36 cellular contexts compared by ENCODE assay signal in genomic region chr15:35686347-35686746, GRCh38.
"Had no signal": no experiment of that assay in that cellular context is flagged by ENCODE, and none has a peak within 500 bp of the region (broad histone marks: within the 10 kb centered on the region; RNA-seq: fewer than 3 reads in every experiment).

No MANE protein-coding gene starts in this region.

- DNase-seq: activated B cell treated with CpG ODN at 0.5 μM for 24 hours; activated CD4-positive, alpha-beta memory T cell treated with anti-CD3 and anti-CD28 coated beads for 36 hours; activated CD4-positive, alpha-beta T cell treated with anti-CD3 and anti-CD28 coated beads for 4 hours; activated CD4-positive, alpha-beta T cell treated with anti-CD3 and anti-CD28 coated beads, Interleukin-2, amount 10 ng/mL, durations not matched to agents 24 days and 14 days; activated CD4-positive, alpha-beta T cell treated with anti-CD3 and anti-CD28 coated beads, Interleukin-2, amount 50 U/mL, for 1 hour; activated CD4-positive, alpha-beta T cell treated with anti-CD3 and anti-CD28 coated beads, Interleukin-2, amount 50 U/mL, for 4 hours; activated CD4-positive, CD25-positive, alpha-beta regulatory T cell treated with anti-CD3 and anti-CD28 coated beads, Interleukin-2, amount 50 U/mL, for 72 hours; activated CD8-positive, alpha-beta memory T cell treated with anti-CD3 and anti-CD28 coated beads, Interleukin-2, amount 50 U/mL, for 4 hours; activated CD8-positive, alpha-beta T cell treated with anti-CD3 and anti-CD28 coated beads for 36 hours; activated effector memory CD4-positive, alpha-beta T cell treated with anti-CD3 and anti-CD28 coated beads, Interleukin-2, amount 50 U/mL, for 16 hours; activated gamma-delta T cell treated with Interleukin-2 at 50 U/mL for 16 hours; activated naive CD4-positive, alpha-beta T cell; activated naive CD4-positive, alpha-beta T cell treated with anti-CD3 and anti-CD28 coated beads for 36 hours; activated naive CD4-positive, alpha-beta T cell treated with anti-CD3 and anti-CD28 coated beads, Interleukin-2, amount 50 U/mL, for 16 hours; activated naive CD8-positive, alpha-beta T cell treated with anti-CD3 and anti-CD28 coated beads for 36 hours; activated T-cell treated with anti-CD3 and anti-CD28 coated beads for 4 hours; activated T-cell treated with anti-CD3 and anti-CD28 coated beads, Interleukin-2, amount 50 U/mL, for 1 hour; activated T-cell treated with anti-CD3 and anti-CD28 coated beads, Interleukin-2, amount 50 U/mL, for 4 hours; activated T-cell treated with anti-CD3 and anti-CD28 coated beads, Interleukin-2, amount 50 U/mL, for 72 hours; adrenal gland; amniotic stem cell; aorta; caudate nucleus; cerebellar nuclear complex; T-helper 1 cell; T-helper 2 cell; T-helper 9 cell had no signal

- ATAC-seq: activated CD8-positive, alpha-beta T cell treated with anti-CD3 and anti-CD28 coated beads for 36 hours; activated naive CD4-positive, alpha-beta T cell treated with anti-CD3 and anti-CD28 coated beads, Interleukin-2, amount 50 U/mL, for 72 hours; activated T-cell treated with anti-CD3 and anti-CD28 coated beads, Interleukin-2, amount 50 U/mL, for 4 hours; activated T-cell treated with anti-CD3 and anti-CD28 coated beads, Interleukin-2, amount 50 U/mL, for 72 hours; activated T-helper 17 cell treated with anti-CD3 and anti-CD28 coated beads, Interleukin-2, amount 50 U/mL, for 72 hours had no signal

- H3K36me3 ChIP-seq: adrenal gland, cardiac muscle cell had no signal

- H3K36me3 Mint-ChIP-seq: activated CD4-positive, alpha-beta memory T cell treated with anti-CD3 and anti-CD28 coated beads for 36 hours; activated naive CD4-positive, alpha-beta T cell treated with anti-CD3 and anti-CD28 coated beads, Interleukin-2, amount 50 U/mL, for 72 hours; activated naive CD8-positive, alpha-beta T cell treated with anti-CD3 and anti-CD28 coated beads for 36 hours; brain had no signal

- H3K9me3 Mint-ChIP-seq: activated B cell treated with CpG ODN at 0.5 μM for 24 hours; activated CD4-positive, alpha-beta memory T cell treated with anti-CD3 and anti-CD28 coated beads for 36 hours; activated CD4-positive, alpha-beta T cell treated with anti-CD3 and anti-CD28 coated beads, Interleukin-2, amount 10 ng/mL, durations not matched to agents 24 days and 14 days; activated CD8-positive, alpha-beta T cell treated with anti-CD3 and anti-CD28 coated beads for 36 hours; activated naive CD4-positive, alpha-beta T cell treated with anti-CD3 and anti-CD28 coated beads for 36 hours; activated naive CD4-positive, alpha-beta T cell treated with anti-CD3 and anti-CD28 coated beads, Interleukin-2, amount 50 U/mL, for 72 hours; activated naive CD8-positive, alpha-beta T cell treated with anti-CD3 and anti-CD28 coated beads for 36 hours; activated T-cell treated with anti-CD3 and anti-CD28 coated beads, Interleukin-2, amount 50 U/mL, for 4 hours; activated T-cell treated with anti-CD3 and anti-CD28 coated beads, Interleukin-2, amount 50 U/mL, for 72 hours; activated T-helper 1 cell treated with anti-CD3 and anti-CD28 coated beads, Interleukin-12 subunit alpha, Interleukin-12 subunit beta, Interleukin-2, Interleukin-4 antibody, amounts not matched to agents 30 ng/mL and 10 ng/mL and 1 ng/mL, durations not matched to agents 14 hours and 24 hours and 36 hours; activated T-helper 17 cell treated with anti-CD3 and anti-CD28 coated beads, Interleukin-2, amount 50 U/mL, for 72 hours; brain; central memory CD8-positive, alpha-beta T cell; T-helper 1 cell treated with Interleukin-12 subunit alpha and Interleukin-12 subunit beta and Interleukin-4 antibody, amounts not matched to agents 30 μg/mL and 1 μg/mL, for 36 hours; T-helper 2 cell treated with Interferon-gamma antibody and Interleukin-4, amounts not matched to agents 5 μg/mL and 100 μg/mL, for 36 hours had no signal

- H3K27ac ChIP-seq: adrenal gland, cardiac muscle cell, VCaP had no signal

- H3K27ac Mint-ChIP-seq: activated B cell treated with CpG ODN at 0.5 μM for 24 hours; activated CD4-positive, alpha-beta memory T cell treated with anti-CD3 and anti-CD28 coated beads for 36 hours; activated CD4-positive, alpha-beta T cell treated with anti-CD3 and anti-CD28 coated beads, Interleukin-2, amount 10 ng/mL, durations not matched to agents 24 days and 14 days; activated CD8-positive, alpha-beta T cell treated with anti-CD3 and anti-CD28 coated beads for 36 hours; activated naive CD4-positive, alpha-beta T cell treated with anti-CD3 and anti-CD28 coated beads for 36 hours; activated naive CD4-positive, alpha-beta T cell treated with anti-CD3 and anti-CD28 coated beads, Interleukin-2, amount 50 U/mL, for 72 hours; activated naive CD8-positive, alpha-beta T cell treated with anti-CD3 and anti-CD28 coated beads for 36 hours; activated T-cell treated with anti-CD3 and anti-CD28 coated beads, Interleukin-2, amount 50 U/mL, for 72 hours; activated T-helper 1 cell treated with anti-CD3 and anti-CD28 coated beads, Interleukin-12 subunit alpha, Interleukin-12 subunit beta, Interleukin-2, Interleukin-4 antibody, amounts not matched to agents 30 ng/mL and 10 ng/mL and 1 ng/mL, durations not matched to agents 14 hours and 24 hours and 36 hours; activated T-helper 17 cell treated with anti-CD3 and anti-CD28 coated beads, Interleukin-2, amount 50 U/mL, for 72 hours; brain; T-helper 1 cell treated with Interleukin-12 subunit alpha and Interleukin-12 subunit beta and Interleukin-4 antibody, amounts not matched to agents 30 μg/mL and 1 μg/mL, for 36 hours; T-helper 2 cell treated with Interferon-gamma antibody and Interleukin-4, amounts not matched to agents 5 μg/mL and 100 μg/mL, for 36 hours had no signal

- H3K27me3 ChIP-seq: adrenal gland, cardiac muscle cell had no signal

- H3K4me1 Mint-ChIP-seq: activated B cell treated with CpG ODN at 0.5 μM for 24 hours; activated CD4-positive, alpha-beta T cell treated with anti-CD3 and anti-CD28 coated beads, Interleukin-2, amount 10 ng/mL, durations not matched to agents 24 days and 14 days; activated naive CD8-positive, alpha-beta T cell treated with anti-CD3 and anti-CD28 coated beads for 36 hours; activated T-helper 17 cell treated with anti-CD3 and anti-CD28 coated beads, Interleukin-2, amount 50 U/mL, for 72 hours; central memory CD8-positive, alpha-beta T cell had no signal

- H3K4me3 Mint-ChIP-seq: activated B cell treated with CpG ODN at 0.5 μM for 24 hours; activated CD4-positive, alpha-beta memory T cell treated with anti-CD3 and anti-CD28 coated beads for 36 hours; activated CD4-positive, alpha-beta T cell treated with anti-CD3 and anti-CD28 coated beads, Interleukin-2, amount 10 ng/mL, durations not matched to agents 24 days and 14 days; activated CD8-positive, alpha-beta T cell treated with anti-CD3 and anti-CD28 coated beads for 36 hours; activated naive CD4-positive, alpha-beta T cell treated with anti-CD3 and anti-CD28 coated beads for 36 hours; activated naive CD8-positive, alpha-beta T cell treated with anti-CD3 and anti-CD28 coated beads for 36 hours; activated T-cell treated with anti-CD3 and anti-CD28 coated beads, Interleukin-2, amount 50 U/mL, for 4 hours; activated T-cell treated with anti-CD3 and anti-CD28 coated beads, Interleukin-2, amount 50 U/mL, for 72 hours; activated T-helper 1 cell treated with anti-CD3 and anti-CD28 coated beads, Interleukin-12 subunit alpha, Interleukin-12 subunit beta, Interleukin-2, Interleukin-4 antibody, amounts not matched to agents 30 ng/mL and 10 ng/mL and 1 ng/mL, durations not matched to agents 14 hours and 24 hours and 36 hours; activated T-helper 17 cell treated with anti-CD3 and anti-CD28 coated beads, Interleukin-2, amount 50 U/mL, for 72 hours; brain; central memory CD8-positive, alpha-beta T cell; T-helper 1 cell treated with Interleukin-12 subunit alpha and Interleukin-12 subunit beta and Interleukin-4 antibody, amounts not matched to agents 30 μg/mL and 1 μg/mL, for 36 hours; T-helper 2 cell treated with Interferon-gamma antibody and Interleukin-4, amounts not matched to agents 5 μg/mL and 100 μg/mL, for 36 hours had no signal

- H3K4me3 ChIP-seq: adrenal gland, cardiac muscle cell had no signal

- H3K9me3 ChIP-seq: adrenal gland had no signal
